1 cellular context compared by ENCODE assay signal in genomic region chr5:181218795-181219124, GRCh38.
A peak's percentile ranks its signal among the peaks of the same experiment; 100 is the strongest.
TF ChIP-seq lines count a peak whose summit lies in the region.

No MANE protein-coding gene starts in this region.

TF ChIP-seq in H1, 55 proteins besides CTCF, POLR2A, EP300 and RAD21:
- TF ChIP-seq PHF8 (conservative IDR thresholded peaks at IDR 0.05; ENCODE audit: low read depth, low read length), result peak; percentile 38; the same call in 1 of the 2 replicates
- no peak for TF ChIP-seq SP1 (IDR thresholded peaks at IDR 0.05; ENCODE audit: low read depth, low read length)
- peak; percentile 32 for TF ChIP-seq KDM4A (IDR thresholded peaks at IDR 0.05; ENCODE audit: low read depth, low read length, severe bottlenecking)
TF ChIP-seq in H1: peak in this region for 2.
